ENCODE assay signal across 8 cellular contexts in genomic region chr5:172849636-172850453, GRCh38. TPM values are rescaled to one million over a fixed set of nuclear protein-coding genes. Genes with fewer than 3 reads are reported as not detected.
DNase-seq lines count a peak whose midpoint lies in the region; ATAC-seq and TF ChIP-seq lines count a peak whose summit lies in the region.

No MANE protein-coding gene starts in this region.

- H3K79me2 ChIP-seq in DOHH2 (ENCODE audit: control insufficient read depth, low read length) = peaks cover 71% of the 10 kb centered on the region

- peaks cover 29% of the 10 kb centered on the region for H3K4me1 ChIP-seq in DOHH2 (ENCODE audit: control insufficient read depth, low read length)
- peaks cover 78% of the 10 kb centered on the region for H3K4me1 ChIP-seq in Panc1 (ENCODE audit: control insufficient read depth, insufficient read depth, low read length)
- H3K4me1 ChIP-seq in lower lobe of right lung = peaks cover 93% of the 10 kb centered on the region

- H3K36me3 ChIP-seq in DOHH2 (ENCODE audit: control insufficient read depth, low read length) (no peaks in the 10 kb centered on the region), Panc1 (ENCODE audit: control insufficient read depth, insufficient read depth, low read length) (no peaks in the 10 kb centered on the region; the same call in 1 of the 2 replicates), lower lobe of right lung (no peaks in the 10 kb centered on the region)

- no peak for DNase-seq in Panc1 (ENCODE audit: low read depth, low spot score)
- DNase-seq in lower lobe of right lung = no peak
- no peak for DNase-seq in OCI-M2 (lab: John Stamatoyannopoulos, UW; ENCODE audit: unreplicated experiment)
- no peak for DNase-seq in stimulated activated CD4-positive, alpha-beta T cell treated with anti-CD3 and anti-CD28 coated beads, Interleukin-1b, Interleukin-23, amount 100 ng/mL, for 48 hours
- DNase-seq in left cardiac atrium = no peak
- no peak for DNase-seq in NCI-H1930 (lab: John Stamatoyannopoulos, UW)

- BruUV-seq in Panc1 (replicated peaks; lab: Mats Ljungman, UMichigan) = no TSS peak

- H3F3A ChIP-seq in DOHH2 (ENCODE audit: control insufficient read depth, insufficient read depth) = no peaks in the 10 kb centered on the region

- TF ChIP-seq CTCF in DOHH2 (IDR thresholded peaks at IDR 0.05; ENCODE audit: low read depth, low read length, poor library complexity, severe bottlenecking) (no peak), Panc1 (IDR thresholded peaks at IDR 0.05) (no peak), lower lobe of right lung (IDR thresholded peaks at IDR 0.05) (no peak)

- in situ Hi-C loops in Panc1 (cut with HindIII; ENCODE audit: low pct_unique_long_range_greater_than_20kb, low sequenced_read_pairs) = no loop called here

- peak overlapping the region; percentile 53 for H3K4me2 ChIP-seq in DOHH2 (ENCODE audit: low read length)

- POLR2A ChIA-PET in Panc1 (lab: Charles Lee) = no interaction called here

- peaks cover 8% of the 10 kb centered on the region; the same call in 1 of the 2 replicates for H4K20me1 ChIP-seq in DOHH2 (ENCODE audit: control insufficient read depth, insufficient read depth, low read depth, low read length)

- no peaks in the 10 kb centered on the region for H3K27me3 ChIP-seq in DOHH2 (ENCODE audit: control insufficient read depth, low read length)
- H3K27me3 ChIP-seq in Panc1 (ENCODE audit: control insufficient read depth, insufficient read depth, low read length) = no peaks in the 10 kb centered on the region
- H3K27me3 ChIP-seq in lower lobe of right lung (ENCODE audit: low read depth) = no peaks in the 10 kb centered on the region

- H3K9me3 ChIP-seq in DOHH2 (ENCODE audit: control insufficient read depth, insufficient read depth, low read length) = no peaks in the 10 kb centered on the region
- no peaks in the 10 kb centered on the region for H3K9me3 ChIP-seq in Panc1 (ENCODE audit: control insufficient read depth, insufficient read depth, low read depth, low read length)
- no peaks in the 10 kb centered on the region for H3K9me3 ChIP-seq in lower lobe of right lung

- intact Hi-C loops in Panc1 (cut with micrococcal nuclease; ENCODE audit: unreplicated experiment) = no loop called here
- intact Hi-C loops in lower lobe of right lung (cut with DNase I) = no loop called here
- intact Hi-C loops in left cardiac atrium (cut with DNase I) = no loop called here

- peak overlapping the region; percentile 36 for H3K4me3 ChIP-seq in DOHH2 (ENCODE audit: low read length)
- H3K4me3 ChIP-seq in Panc1 (ENCODE audit: low read depth in 2 of 2, low read length in 2 of 2) = no peak overlapping the region
- H3K4me3 ChIP-seq in lower lobe of right lung = no peak overlapping the region

- CTCF ChIA-PET in Panc1 (lab: Charles Lee) = interaction anchor here (0.5 kb wide), 1 partner anchor 79 kb away, joined by 4 read pairs; no protein-coding TSS in a partner anchor

- H3K9me2 ChIP-seq in DOHH2 (replicated peaks; ENCODE audit: control insufficient read depth, low read length) = no peaks in the 10 kb centered on the region

- H3K27ac ChIP-seq in DOHH2 (ENCODE audit: low read depth, low read length) = peak overlapping the region; percentile 54
- H3K27ac ChIP-seq in Panc1 (ENCODE audit: low read length) = peak overlapping the region; percentile 63
- peak overlapping the region; percentile 27 for H3K27ac ChIP-seq in lower lobe of right lung

- peak; percentile 70 for ATAC-seq in GM21717 (IDR thresholded peaks at IDR 0.05; ENCODE audit: unreplicated experiment)
- ATAC-seq in Panc1 = no peak
- peak; percentile 35 to 43 for ATAC-seq in lower lobe of right lung
- ATAC-seq in left cardiac atrium = no peak

RNA-seq across cellular contexts. Expression of gene ERGIC1, which starts 15.8 kb away (rescaled TPM):
- total RNA-seq in Panc1 (2021; ENCODE audit: unreplicated experiment) (206 TPM), lower lobe of right lung (177 TPM), left cardiac atrium (10 to 100 TPM; 77.3 to 90.8 TPM)
- polyA plus RNA-seq in Panc1 (2012; ENCODE audit: insufficient read length) = 419 TPM

Comparison
In these comparisons a context has a peak if more than half of its experiments do, and no peak if none do; other contexts are left out.
1. ATAC-seq: peak in GM21717 (single experiment) and lower lobe of right lung (2 of 2); none in Panc1 (single experiment) and left cardiac atrium (0 of 2).
2. Peak in every context shown above with its lines, with median percentiles within 50 percentile points of each other: H3K27ac ChIP-seq.